ENCODE assay signal across 12 cellular contexts in genomic region chr14:68368850-68369249, GRCh38.
DNase-seq lines count a peak whose midpoint lies in the region; ATAC-seq and TF ChIP-seq lines count a peak whose summit lies in the region.
"Had no signal": no experiment of that assay in that cellular context is flagged by ENCODE, and none has a peak within 500 bp of the region (broad histone marks: within the 10 kb centered on the region; RNA-seq: fewer than 3 reads in every experiment).

No MANE protein-coding gene starts in this region.

- H3K36me3 ChIP-seq in tibial artery, result no peaks in the 10 kb centered on the region
- H3K36me3 ChIP-seq in hepatocyte (replicated peaks; ENCODE audit: insufficient read depth, low read depth), result no peaks in the 10 kb centered on the region
- H3K36me3 ChIP-seq: heart right ventricle, WERI-Rb-1 had no signal

- no peaks in the 10 kb centered on the region for H3K27me3 Mint-ChIP-seq in activated T-cell treated with anti-CD3 and anti-CD28 coated beads, Interleukin-2, amount 50 U/mL, for 72 hours (ENCODE audit: low read depth)
- no peaks in the 10 kb centered on the region for H3K27me3 Mint-ChIP-seq in activated naive CD8-positive, alpha-beta T cell treated with anti-CD3 and anti-CD28 coated beads for 36 hours

- H4K20me1 ChIP-seq in hepatocyte (ENCODE audit: insufficient read depth, poor library complexity, severe bottlenecking), result no peaks in the 10 kb centered on the region

- ATAC-seq in activated T-cell treated with anti-CD3 and anti-CD28 coated beads, Interleukin-2, amount 50 U/mL, for 72 hours (replicated peaks in 1 of 2), result peak; percentile 51 to 54
- peak; percentile 38 for ATAC-seq in HG02973 (IDR thresholded peaks at IDR 0.05; ENCODE audit: unreplicated experiment)
- ATAC-seq: heart right ventricle had no signal

- no peak overlapping the region for H3K4me2 ChIP-seq in hepatocyte

- H3K4me3 ChIP-seq in tibial artery (no peak overlapping the region), hepatocyte (no peak overlapping the region)
- H3K4me3 ChIP-seq: heart right ventricle had no signal

- H3K79me2 ChIP-seq in hepatocyte, result no peaks in the 10 kb centered on the region

- peaks cover 39% of the 10 kb centered on the region for H3K4me1 Mint-ChIP-seq in activated T-cell treated with anti-CD3 and anti-CD28 coated beads, Interleukin-2, amount 50 U/mL, for 72 hours (ENCODE audit: low read depth)
- H3K4me1 Mint-ChIP-seq in activated naive CD8-positive, alpha-beta T cell treated with anti-CD3 and anti-CD28 coated beads for 36 hours, result peaks cover 39% of the 10 kb centered on the region

- no peaks in the 10 kb centered on the region for H3K9me2 ChIP-seq in hepatocyte (replicated peaks; ENCODE audit: insufficient read depth)

- H3K9me3 Mint-ChIP-seq in activated T-cell treated with anti-CD3 and anti-CD28 coated beads, Interleukin-2, amount 50 U/mL, for 72 hours, result no peaks in the 10 kb centered on the region
- H3K9me3 Mint-ChIP-seq in activated naive CD8-positive, alpha-beta T cell treated with anti-CD3 and anti-CD28 coated beads for 36 hours, result peaks cover 9% of the 10 kb centered on the region

- peak overlapping the region; percentile 30 to 83 for H3K27ac ChIP-seq in tibial artery
- H3K27ac ChIP-seq in hepatocyte, result no peak overlapping the region
- H3K27ac ChIP-seq: HL-60 had no signal

- H3K36me3 Mint-ChIP-seq in activated T-cell treated with anti-CD3 and anti-CD28 coated beads, Interleukin-2, amount 50 U/mL, for 72 hours (ENCODE audit: insufficient read depth in 2 of 2), result peaks cover 0 to 3% of the 10 kb centered on the region in 2 donors
- H3K36me3 Mint-ChIP-seq in activated naive CD8-positive, alpha-beta T cell treated with anti-CD3 and anti-CD28 coated beads for 36 hours, result peaks cover 11% of the 10 kb centered on the region

- no peaks in the 10 kb centered on the region for H3K27me3 ChIP-seq in tibial artery
- no peaks in the 10 kb centered on the region for H3K27me3 ChIP-seq in hepatocyte
- H3K27me3 ChIP-seq: heart right ventricle had no signal

- H3K9me3 ChIP-seq in tibial artery, result no peaks in the 10 kb centered on the region
- H3K9me3 ChIP-seq in hepatocyte (ENCODE audit: low read depth), result no peaks in the 10 kb centered on the region

- DNase-seq in activated T-cell treated with anti-CD3 and anti-CD28 coated beads, Interleukin-2, amount 50 U/mL, for 72 hours, result no peak
- DNase-seq in activated T-cell treated with anti-CD3 and anti-CD28 coated beads for 4 hours (no peak), tibial artery (no peak), hepatocyte (ENCODE audit: low spot score) (no peak), NCI-H1436 (lab: John Stamatoyannopoulos, UW) (no peak), OCI-M1 (lab: John Stamatoyannopoulos, UW) (no peak)
- DNase-seq in activated naive CD8-positive, alpha-beta T cell treated with anti-CD3 and anti-CD28 coated beads for 36 hours, result no peak
- DNase-seq: heart right ventricle, NCI-H1436 treated with DMSO at 0.1 percent for 48 hours, WERI-Rb-1 had no signal

- peak overlapping the region in 1 of 2 donors; percentile 78 for H3K4me3 Mint-ChIP-seq in activated T-cell treated with anti-CD3 and anti-CD28 coated beads, Interleukin-2, amount 50 U/mL, for 72 hours
- H3K4me3 Mint-ChIP-seq in activated naive CD8-positive, alpha-beta T cell treated with anti-CD3 and anti-CD28 coated beads for 36 hours, result no peak overlapping the region

- H3K27ac Mint-ChIP-seq in activated T-cell treated with anti-CD3 and anti-CD28 coated beads, Interleukin-2, amount 50 U/mL, for 72 hours, result peak overlapping the region; percentile 48
- peak overlapping the region; percentile 31 for H3K27ac Mint-ChIP-seq in activated naive CD8-positive, alpha-beta T cell treated with anti-CD3 and anti-CD28 coated beads for 36 hours

- no peak for TF ChIP-seq CTCF in tibial artery (IDR thresholded peaks at IDR 0.05)
- TF ChIP-seq CTCF in hepatocyte (IDR thresholded peaks at IDR 0.05; ENCODE audit: poor library complexity), result no peak

- WGBS in hepatocyte (ENCODE audit: low lambda C conversion rate, missing lambda C conversion rate), result 95% methylated on average over 3 of the region's 3 CpGs

- H3K4me1 ChIP-seq in tibial artery, result peaks cover 0 to 40% (median 19%) of the 10 kb centered on the region in 4 donors
- peaks cover 23% of the 10 kb centered on the region for H3K4me1 ChIP-seq in hepatocyte (ENCODE audit: insufficient read depth)

- H2AFZ ChIP-seq in hepatocyte, result no peak overlapping the region

- intact Hi-C loops in tibial artery (cut with DNase I; ENCODE audit: low total_unique reads), result no loop called here
